In the genomic region with DNA sequence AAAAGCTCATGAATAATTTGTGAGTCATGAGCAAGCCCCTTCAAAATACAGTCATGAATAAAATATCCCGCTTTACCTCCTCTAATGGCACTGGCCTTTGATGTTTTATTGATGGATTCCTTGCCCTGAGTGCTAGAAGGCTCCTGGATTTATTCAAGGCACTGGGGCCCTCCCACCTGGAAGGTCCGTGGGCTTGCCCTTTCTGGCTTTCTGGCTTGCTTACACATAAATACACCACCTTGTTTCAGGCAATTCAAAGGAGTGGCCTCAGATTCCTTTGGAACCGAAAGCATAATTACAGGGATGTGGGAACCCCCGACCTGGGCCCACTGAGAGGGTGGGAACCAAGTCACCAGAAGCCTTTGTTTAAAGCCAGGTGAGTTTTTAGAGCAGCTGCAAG, we compare ENCODE assay signal across 18 cellular contexts.
"Had no signal": no experiment of that assay in that cellular context is flagged by ENCODE, and none has a peak within 500 bp of the region (broad histone marks: within the 10 kb centered on the region; RNA-seq: fewer than 3 reads in every experiment).

No MANE protein-coding gene starts in this region.

- DNase-seq: activated gamma-delta T cell treated with Interleukin-2 at 50 U/mL for 16 hours; activated T-cell treated with anti-CD3 and anti-CD28 coated beads, Interleukin-2, amount 50 U/mL, for 1 hour; anterior cingulate cortex; central memory CD4-positive, alpha-beta T cell; dermis blood vessel endothelial cell; effector CD8-positive, alpha-beta T cell; foreskin melanocyte; hippocampal formation; pancreas; right lobe of liver; stimulated activated CD4-positive, alpha-beta T cell treated with anti-CD3 and anti-CD28 coated beads, Interleukin-1b, Interleukin-23, amount 100 ng/mL, for 48 hours; substantia nigra; T-helper 9 cell; thyroid gland; upper lobe of right lung had no signal

- ATAC-seq: esophagus mucosa; natural killer cell treated with Interleukin-12 subunit alpha and Interleukin-12 subunit beta and Interleukin-15 and Interleukin-18, amount 100 ng/mL, for 72 hours; pancreas; right lobe of liver; upper lobe of right lung had no signal

- H3K4me3 ChIP-seq: pancreas, right lobe of liver, skin epidermis, thyroid gland, upper lobe of right lung had no signal

- H3K27ac ChIP-seq: pancreas, right lobe of liver, skin epidermis, thyroid gland, upper lobe of right lung had no signal

- H3K36me3 ChIP-seq: pancreas, right lobe of liver, thyroid gland, upper lobe of right lung had no signal

- H3K4me1 ChIP-seq: pancreas, right lobe of liver, thyroid gland, upper lobe of right lung had no signal

- H3K9me3 ChIP-seq: pancreas, right lobe of liver, thyroid gland, upper lobe of right lung had no signal

- H3K27me3 ChIP-seq: pancreas, right lobe of liver, thyroid gland, upper lobe of right lung had no signal
